In genomic region chr10:13271552-13272163, GRCh38 we compare ENCODE assay signal across 8 cellular contexts. TPM values are rescaled to one million over a fixed set of nuclear protein-coding genes. Genes with fewer than 3 reads are reported as not detected.
DNase-seq lines count a peak whose midpoint lies in the region; ATAC-seq, FAIRE-seq and TF ChIP-seq lines count a peak whose summit lies in the region.

No MANE protein-coding gene starts in this region.

- no peak overlapping the region for H3K27ac ChIP-seq in kidney (ENCODE audit: low read depth in 2 of 2, low read length in 2 of 2)
- H3K27ac ChIP-seq in RWPE1: no peak overlapping the region

- H3K9me3 ChIP-seq in kidney (ENCODE audit: control insufficient read depth in 1 of 2, low read length in 2 of 2): no peaks in the 10 kb centered on the region

- FAIRE-seq in kidney (lab: Jason Lieb, UNC): no peak

- H3K4me3 ChIP-seq in astrocyte of the cerebellum (ENCODE audit: low read depth, low read length): no peak overlapping the region
- H3K4me3 ChIP-seq in kidney (ENCODE audit: low read length in 2 of 2): peak overlapping the region in 1 of 2 donors; percentile 39

- POLR2A ChIA-PET in RWPE1 (lab: Yijun Ruan, JAX; ENCODE audit: low non-redundant PET): no interaction called here

- intact Hi-C loops in kidney (cut with DNase I): no loop called here

- TF ChIP-seq CTCF in GM12872 (IDR thresholded peaks at IDR 0.05; ENCODE audit: insufficient read depth, low read depth, low read length) (peak; percentile 81), astrocyte of the cerebellum (IDR thresholded peaks at IDR 0.05; ENCODE audit: low read depth, low read length, missing control alignments) (peak; percentile 43), kidney (IDR thresholded peaks at IDR 0.05; ENCODE audit: borderline replicate concordance, extremely low read depth, insufficient read depth) (no peak), RWPE1 (conservative IDR thresholded peaks at IDR 0.05; ENCODE audit: low read depth) (no peak)

- no peaks in the 10 kb centered on the region for H3K36me3 ChIP-seq in kidney (ENCODE audit: control insufficient read depth in 1 of 2, insufficient read depth in 2 of 2, low read length in 2 of 2)

- CTCF ChIA-PET in RWPE1 (lab: Yijun Ruan, JAX): no interaction called here

- in situ Hi-C loops in astrocyte of the cerebellum (cut with HindIII; ENCODE audit: low sequenced_read_pairs): no loop called here

- no peak for DNase-seq in astrocyte of the cerebellum (ENCODE audit: low read depth)
- peak; percentile 79 for DNase-seq in kidney
- DNase-seq in stimulated activated CD4-positive, alpha-beta T cell treated with anti-CD3 and anti-CD28 coated beads, TNF-alpha, amount 100 ng/mL, for 4 hours (ENCODE audit: low read depth in 3 of 3): peak; percentile 2 to 15 (median 8)
- no peak for DNase-seq in NCI-H187 treated with DMSO at 0.1 percent for 48 hours (lab: John Stamatoyannopoulos, UW)
- no peak for DNase-seq in RWPE1 (ENCODE audit: low spot score)

- ATAC-seq in HG03103 (IDR thresholded peaks at IDR 0.05; ENCODE audit: low read depth, unreplicated experiment) (peak; percentile 65), SK-N-SH treated with all-trans-retinoic acid at 6 μM for 48 hours (peak; percentile 70)

- no peak overlapping the region for H3K9ac ChIP-seq in kidney (ENCODE audit: low read length in 2 of 2)

- peaks cover 0 to 6% of the 10 kb centered on the region in 2 donors for H3K4me1 ChIP-seq in kidney (ENCODE audit: control insufficient read depth in 1 of 2, insufficient read depth in 1 of 2, low read depth in 1 of 2, low read length in 2 of 2)

TF ChIP-seq in SK-N-SH treated with all-trans-retinoic acid at 6 μM for 48 hours, 23 proteins besides CTCF, POLR2A, EP300 and RAD21:
- TF ChIP-seq OSR1 (CRISPR knock-in tag; IDR thresholded peaks at IDR 0.05) (no peak), POU6F1 (CRISPR knock-in tag; IDR thresholded peaks at IDR 0.05; ENCODE audit: borderline replicate concordance, low read depth) (no peak), ZNF565 (CRISPR knock-in tag; conservative IDR thresholded peaks at IDR 0.05; ENCODE audit: low read depth) (no peak), ZC3H10 (CRISPR knock-in tag; IDR thresholded peaks at IDR 0.05) (no peak), ARNTL (CRISPR knock-in tag; IDR thresholded peaks at IDR 0.05; ENCODE audit: borderline replicate concordance, low read depth) (no peak), TCF4 (CRISPR knock-in tag; IDR thresholded peaks at IDR 0.05; ENCODE audit: borderline replicate concordance) (no peak), SNAI2 (CRISPR knock-in tag; IDR thresholded peaks at IDR 0.05) (no peak), ZNF8 (CRISPR knock-in tag; IDR thresholded peaks at IDR 0.05) (no peak), ISL1 (CRISPR knock-in tag; IDR thresholded peaks at IDR 0.05) (no peak)
- TF ChIP-seq, protein P1, sequence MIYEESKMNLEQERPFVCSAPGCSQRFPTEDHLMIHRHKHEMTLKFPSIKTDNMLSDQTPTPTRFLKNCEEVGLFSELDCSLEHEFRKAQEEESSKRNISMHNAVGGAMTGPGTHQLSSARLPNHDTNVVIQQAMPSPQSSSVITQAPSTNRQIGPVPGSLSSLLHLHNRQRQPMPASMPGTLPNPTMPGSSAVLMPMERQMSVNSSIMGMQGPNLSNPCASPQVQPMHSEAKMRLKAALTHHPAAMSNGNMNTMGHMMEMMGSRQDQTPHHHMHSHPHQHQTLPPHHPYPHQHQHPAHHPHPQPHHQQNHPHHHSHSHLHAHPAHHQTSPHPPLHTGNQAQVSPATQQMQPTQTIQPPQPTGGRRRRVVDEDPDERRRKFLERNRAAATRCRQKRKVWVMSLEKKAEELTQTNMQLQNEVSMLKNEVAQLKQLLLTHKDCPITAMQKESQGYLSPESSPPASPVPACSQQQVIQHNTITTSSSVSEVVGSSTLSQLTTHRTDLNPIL (CRISPR knock-in tag; IDR thresholded peaks at IDR 0.05; ENCODE audit: low read depth): no peak
- TF ChIP-seq, protein P2, sequence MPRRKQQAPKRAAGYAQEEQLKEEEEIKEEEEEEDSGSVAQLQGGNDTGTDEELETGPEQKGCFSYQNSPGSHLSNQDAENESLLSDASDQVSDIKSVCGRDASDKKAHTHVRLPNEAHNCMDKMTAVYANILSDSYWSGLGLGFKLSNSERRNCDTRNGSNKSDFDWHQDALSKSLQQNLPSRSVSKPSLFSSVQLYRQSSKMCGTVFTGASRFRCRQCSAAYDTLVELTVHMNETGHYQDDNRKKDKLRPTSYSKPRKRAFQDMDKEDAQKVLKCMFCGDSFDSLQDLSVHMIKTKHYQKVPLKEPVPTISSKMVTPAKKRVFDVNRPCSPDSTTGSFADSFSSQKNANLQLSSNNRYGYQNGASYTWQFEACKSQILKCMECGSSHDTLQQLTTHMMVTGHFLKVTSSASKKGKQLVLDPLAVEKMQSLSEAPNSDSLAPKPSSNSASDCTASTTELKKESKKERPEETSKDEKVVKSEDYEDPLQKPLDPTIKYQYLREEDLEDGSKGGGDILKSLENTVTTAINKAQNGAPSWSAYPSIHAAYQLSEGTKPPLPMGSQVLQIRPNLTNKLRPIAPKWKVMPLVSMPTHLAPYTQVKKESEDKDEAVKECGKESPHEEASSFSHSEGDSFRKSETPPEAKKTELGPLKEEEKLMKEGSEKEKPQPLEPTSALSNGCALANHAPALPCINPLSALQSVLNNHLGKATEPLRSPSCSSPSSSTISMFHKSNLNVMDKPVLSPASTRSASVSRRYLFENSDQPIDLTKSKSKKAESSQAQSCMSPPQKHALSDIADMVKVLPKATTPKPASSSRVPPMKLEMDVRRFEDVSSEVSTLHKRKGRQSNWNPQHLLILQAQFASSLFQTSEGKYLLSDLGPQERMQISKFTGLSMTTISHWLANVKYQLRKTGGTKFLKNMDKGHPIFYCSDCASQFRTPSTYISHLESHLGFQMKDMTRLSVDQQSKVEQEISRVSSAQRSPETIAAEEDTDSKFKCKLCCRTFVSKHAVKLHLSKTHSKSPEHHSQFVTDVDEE (CRISPR knock-in tag; IDR thresholded peaks at IDR 0.05): no peak
TF ChIP-seq in SK-N-SH treated with all-trans-retinoic acid at 6 μM for 48 hours: peak in this region for 0.

RNA-seq across cellular contexts. Expression of gene PHYH, which starts 28.2 kb away (rescaled TPM):
- 45.8 TPM for total RNA-seq in kidney
- 166 TPM for polyA plus RNA-seq in kidney (ENCODE audit: insufficient read depth, low read depth, low replicate concordance)

RNA-seq across cellular contexts. Expression of gene UCMA, which starts 37.5 kb away (rescaled TPM):
- not detected for total RNA-seq in kidney
- not detected for polyA plus RNA-seq in kidney (ENCODE audit: insufficient read depth, low read depth, low replicate concordance)

Comparison
In these comparisons a context has a peak if more than half of its experiments do, and no peak if none do; other contexts are left out.
1. CTCF ChIP-seq: peak in GM12872 (single experiment) and astrocyte of the cerebellum (single experiment); none in kidney (single experiment) and RWPE1 (single experiment).
2. DNase-seq: peak in kidney (single experiment) and stimulated activated CD4-positive, alpha-beta T cell treated with anti-CD3 and anti-CD28 coated beads, TNF-alpha, amount 100 ng/mL, for 4 hours (3 of 3); none in astrocyte of the cerebellum (single experiment), NCI-H187 treated with DMSO at 0.1 percent for 48 hours (single experiment) and RWPE1 (single experiment).